11 cellular contexts compared by ENCODE assay signal in the genomic region with DNA sequence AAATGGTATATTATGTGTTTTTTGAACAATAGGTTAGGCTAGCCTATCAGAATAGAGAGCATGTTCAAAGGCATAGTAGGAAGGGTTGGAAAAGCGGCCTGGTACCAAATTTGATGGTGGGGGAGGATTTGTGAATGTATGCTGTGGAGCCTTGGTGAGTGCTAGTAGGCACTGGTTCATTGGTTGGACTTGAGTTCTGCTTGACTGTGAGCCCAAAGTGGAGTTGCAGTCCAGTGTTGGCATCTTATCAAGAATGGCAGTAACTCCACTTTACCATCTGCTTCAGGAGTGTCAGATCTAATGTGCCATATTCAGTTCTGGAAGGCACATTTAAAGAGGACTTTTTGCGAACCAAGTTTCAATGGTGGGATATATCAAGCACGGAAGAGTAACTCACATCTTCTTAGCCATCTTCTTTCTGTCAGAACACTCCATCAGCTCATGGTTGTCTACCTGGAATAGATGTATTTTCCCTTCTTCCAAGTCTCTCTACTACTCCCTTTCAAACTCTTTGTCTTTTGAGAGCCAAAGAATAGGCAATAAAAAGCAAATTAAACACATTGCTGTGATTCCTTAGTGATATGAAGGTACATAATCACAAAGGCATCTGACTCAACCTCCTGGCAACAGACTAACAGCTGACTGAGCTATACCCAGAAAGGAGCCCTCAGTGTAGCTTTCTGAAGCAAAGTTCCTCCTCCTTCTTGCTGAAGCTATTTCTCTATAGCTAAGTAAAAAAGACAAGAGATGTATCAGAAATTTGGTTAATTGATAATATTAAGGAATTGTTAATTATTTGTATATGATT. TPM values are rescaled to one million over a fixed set of nuclear protein-coding genes. Genes with fewer than 3 reads are reported as not detected.
DNase-seq lines count a peak whose midpoint lies in the region; ATAC-seq and TF ChIP-seq lines count a peak whose summit lies in the region.
"Had no signal": no experiment of that assay in that cellular context is flagged by ENCODE, and none has a peak within 500 bp of the region (broad histone marks: within the 10 kb centered on the region; RNA-seq: fewer than 3 reads in every experiment).

No MANE protein-coding gene starts in this region.

- no peaks in the 10 kb centered on the region for H3K9me3 ChIP-seq in uterus
- no peaks in the 10 kb centered on the region for H3K9me3 ChIP-seq in esophagus squamous epithelium
- H3K9me3 ChIP-seq: spleen, thoracic aorta had no signal

- DNase-seq in Right ventricle myocardium superior (no peak), Right ventricle myocardium inferior (ENCODE audit: missing footprints) (no peak), fibroblast of the aortic adventitia (ENCODE audit: low read depth) (peak; percentile 37), uterus (no peak), esophagus squamous epithelium (lab: John Stamatoyannopoulos, UW) (no peak), GM10248 (ENCODE audit: extremely low spot score) (no peak)
- DNase-seq in activated T-helper 1 cell treated with anti-CD3 and anti-CD28 coated beads, Interleukin-12 subunit alpha, Interleukin-12 subunit beta, Interleukin-2, Interleukin-4 antibody, amounts not matched to agents 30 ng/mL and 10 ng/mL and 1 ng/mL, durations not matched to agents 14 hours and 24 hours and 36 hours (ENCODE audit: low spot score) = no peak
- DNase-seq: NCI-H2081 treated with DMSO at 0.1 percent for 48 hours, spleen had no signal

- peaks cover 85% of the 10 kb centered on the region for H3K4me1 Mint-ChIP-seq in activated T-helper 1 cell treated with anti-CD3 and anti-CD28 coated beads, Interleukin-12 subunit alpha, Interleukin-12 subunit beta, Interleukin-2, Interleukin-4 antibody, amounts not matched to agents 30 ng/mL and 10 ng/mL and 1 ng/mL, durations not matched to agents 14 hours and 24 hours and 36 hours (ENCODE audit: low read depth)

- WGBS in esophagus squamous epithelium, 2 donors = 94 to 98% methylated on average over 3 of the region's 3 CpGs

- peak overlapping the region; percentile 17 for H3K4me3 Mint-ChIP-seq in activated T-helper 1 cell treated with anti-CD3 and anti-CD28 coated beads, Interleukin-12 subunit alpha, Interleukin-12 subunit beta, Interleukin-2, Interleukin-4 antibody, amounts not matched to agents 30 ng/mL and 10 ng/mL and 1 ng/mL, durations not matched to agents 14 hours and 24 hours and 36 hours

- TF ChIP-seq POLR2A in uterus (IDR thresholded peaks at IDR 0.05) (no peak), esophagus squamous epithelium (IDR thresholded peaks at IDR 0.05) (no peak)

- no peaks in the 10 kb centered on the region for H3K36me3 ChIP-seq in uterus
- peaks cover 0 to 7% (median 0%) of the 10 kb centered on the region in 3 donors for H3K36me3 ChIP-seq in esophagus squamous epithelium
- H3K36me3 ChIP-seq: thoracic aorta had no signal

- H3K27me3 ChIP-seq in uterus (no peaks in the 10 kb centered on the region), esophagus squamous epithelium (no peaks in the 10 kb centered on the region)
- H3K27me3 ChIP-seq: spleen had no signal

- peak overlapping the region; percentile 90 for H3K27ac Mint-ChIP-seq in activated T-helper 1 cell treated with anti-CD3 and anti-CD28 coated beads, Interleukin-12 subunit alpha, Interleukin-12 subunit beta, Interleukin-2, Interleukin-4 antibody, amounts not matched to agents 30 ng/mL and 10 ng/mL and 1 ng/mL, durations not matched to agents 14 hours and 24 hours and 36 hours

- CTCF ChIA-PET in GM10248 (lab: Yijun Ruan, JAX) = interaction anchor here (1.1 to 1.6 kb wide), 4 partner anchors 10 to 27 kb away, joined by 4 to 5 read pairs (median 4); no protein-coding TSS in a partner anchor

- H3K4me3 ChIP-seq in fibroblast of the aortic adventitia (ENCODE audit: low read depth, low read length) (no peak overlapping the region), uterus (no peak overlapping the region), esophagus squamous epithelium (no peak overlapping the region)
- H3K4me3 ChIP-seq: spleen, thoracic aorta had no signal

- TF ChIP-seq CTCF in fibroblast of the aortic adventitia (IDR thresholded peaks at IDR 0.05; ENCODE audit: insufficient read depth, low read length) (no peak), uterus (IDR thresholded peaks at IDR 0.05) (no peak), esophagus squamous epithelium (IDR thresholded peaks at IDR 0.05) (no peak), GM10248 (IDR thresholded peaks at IDR 0.05; ENCODE audit: control extremely low read depth, extremely low read depth, low read depth, missing control alignments) (no peak)

- H3K4me1 ChIP-seq in uterus (peaks cover 0 to 7% of the 10 kb centered on the region in 2 donors), esophagus squamous epithelium (peaks cover 0 to 40% (median 27%) of the 10 kb centered on the region in 3 donors)

- H3K9me3 Mint-ChIP-seq in activated T-helper 1 cell treated with anti-CD3 and anti-CD28 coated beads, Interleukin-12 subunit alpha, Interleukin-12 subunit beta, Interleukin-2, Interleukin-4 antibody, amounts not matched to agents 30 ng/mL and 10 ng/mL and 1 ng/mL, durations not matched to agents 14 hours and 24 hours and 36 hours = no peaks in the 10 kb centered on the region

- POLR2A ChIA-PET in GM10248 (lab: Yijun Ruan, JAX) = no interaction called here

- intact Hi-C loops in Right ventricle myocardium superior (cut with DNase I) (no loop called here), Right ventricle myocardium inferior (cut with DNase I) (no loop called here), uterus (cut with DNase I; ENCODE audit: low total_unique reads) (no loop called here), esophagus squamous epithelium (cut with DNase I) (no loop called here)
- intact Hi-C loops in activated T-helper 1 cell treated with anti-CD3 and anti-CD28 coated beads, Interleukin-12 subunit alpha, Interleukin-12 subunit beta, Interleukin-2, Interleukin-4 antibody, amounts not matched to agents 30 ng/mL and 10 ng/mL and 1 ng/mL, durations not matched to agents 14 hours and 24 hours and 36 hours (cut with micrococcal nuclease) = loop anchor here (2.0 kb wide), 3 partner anchors 43 to 57 kb away; no protein-coding TSS in a partner anchor

- H3K27ac ChIP-seq in uterus (peak overlapping the region; percentile 21 to 33), esophagus squamous epithelium (no peak overlapping the region)
- H3K27ac ChIP-seq: thoracic aorta had no signal

- ATAC-seq in Right ventricle myocardium superior (ENCODE audit: poor library complexity) (peak; percentile 69), Right ventricle myocardium inferior (no peak), GM19324 (IDR thresholded peaks at IDR 0.05; ENCODE audit: low FRiP score, unreplicated experiment) (no peak)

- H3K36me3 Mint-ChIP-seq in activated T-helper 1 cell treated with anti-CD3 and anti-CD28 coated beads, Interleukin-12 subunit alpha, Interleukin-12 subunit beta, Interleukin-2, Interleukin-4 antibody, amounts not matched to agents 30 ng/mL and 10 ng/mL and 1 ng/mL, durations not matched to agents 14 hours and 24 hours and 36 hours (ENCODE audit: low read depth) = peaks cover 47% of the 10 kb centered on the region

- peaks cover 2% of the 10 kb centered on the region for H3K27me3 Mint-ChIP-seq in activated T-helper 1 cell treated with anti-CD3 and anti-CD28 coated beads, Interleukin-12 subunit alpha, Interleukin-12 subunit beta, Interleukin-2, Interleukin-4 antibody, amounts not matched to agents 30 ng/mL and 10 ng/mL and 1 ng/mL, durations not matched to agents 14 hours and 24 hours and 36 hours (ENCODE audit: insufficient read depth)

RNA-seq across cellular contexts. Expression of a gene that starts 21.7 kb away (rescaled TPM):
- total RNA-seq in Right ventricle myocardium superior (2.5 TPM), Right ventricle myocardium inferior (3.8 TPM), fibroblast of the aortic adventitia (ENCODE audit: low replicate concordance) (0.41 and 2.5 TPM in 2 replicates), uterus (1 to 10 TPM; 1.0 to 9.8 (median 7.6) TPM), esophagus squamous epithelium (10 to 100 TPM in 1 of 4 donors, 1 to 10 TPM in 3; 8.7 to 19.5 (median 9.2) TPM)
- 62.3 and 69.9 TPM in 2 replicates for total RNA-seq in activated T-helper 1 cell treated with anti-CD3 and anti-CD28 coated beads, Interleukin-12 subunit alpha, Interleukin-12 subunit beta, Interleukin-2, Interleukin-4 antibody, amounts not matched to agents 30 ng/mL and 10 ng/mL and 1 ng/mL, durations not matched to agents 14 hours and 24 hours and 36 hours

Comparison
In these comparisons a context has a peak if more than half of its experiments do, and no peak if none do; other contexts are left out.
1. H3K27ac ChIP-seq: peak in uterus (2 of 2); none in esophagus squamous epithelium (0 of 4).